ENCODE assay signal across 1 cellular context in genomic region chrX:261858-262390, GRCh38.
TF ChIP-seq lines count a peak whose summit lies in the region.

No MANE protein-coding gene starts in this region.

TF ChIP-seq in K562, 482 proteins besides CTCF, POLR2A, EP300 and RAD21:
- TF ChIP-seq RB1 (IDR thresholded peaks at IDR 0.05; ENCODE audit: low read depth) = no peak
- peak; percentile 63; the same call in 1 of the 2 replicates for TF ChIP-seq HMBOX1 (IDR thresholded peaks at IDR 0.05)
TF ChIP-seq in K562: peak in this region for 1.
